Comparison of ENCODE assay signal across 8 cellular contexts in genomic region chr20:362271-363254, GRCh38. TPM values are rescaled to one million over a fixed set of nuclear protein-coding genes. Genes with fewer than 3 reads are reported as not detected.
DNase-seq lines count a peak whose midpoint lies in the region; ATAC-seq and TF ChIP-seq lines count a peak whose summit lies in the region.

No MANE protein-coding gene starts in this region.

- ATAC-seq in HG02642 (IDR thresholded peaks at IDR 0.05; ENCODE audit: poor library complexity, unreplicated experiment) (no peak), GM21619 (IDR thresholded peaks at IDR 0.05; ENCODE audit: unreplicated experiment) (no peak)

- H3K27ac ChIP-seq in OCI-LY7 (ENCODE audit: low read depth, low read length, poor library complexity, severe bottlenecking): peak overlapping the region; percentile 67
- H3K27ac ChIP-seq in adrenal gland: no peak overlapping the region

- H3K9me3 ChIP-seq in OCI-LY7 (ENCODE audit: low read length) (no peaks in the 10 kb centered on the region), adrenal gland (replicated peaks in 1 of 3) (no peaks in the 10 kb centered on the region)

- no peak for TF ChIP-seq POLR2A in adrenal gland (IDR thresholded peaks at IDR 0.05)

- 58 to 65% (median 64%) methylated on average over 10 to 13 of the region's 13 CpGs for WGBS in adrenal gland, 4 donors

- H3K79me2 ChIP-seq in OCI-LY7 (ENCODE audit: insufficient read depth, low read depth, low read length): no peaks in the 10 kb centered on the region

- H3K4me1 ChIP-seq in OCI-LY7 (ENCODE audit: insufficient read depth, low read length, poor library complexity, severe bottlenecking) (peaks cover 70% of the 10 kb centered on the region), adrenal gland (replicated peaks in 1 of 2) (peaks cover 0 to 6% of the 10 kb centered on the region in 2 donors)

- in situ Hi-C loops in Caki2 (cut with HindIII; ENCODE audit: low pct_unique_long_range_greater_than_20kb, low sequenced_read_pairs): no loop called here

- H3K4me3 ChIP-seq in OCI-LY7 (ENCODE audit: low read depth, low read length, poor library complexity, severe bottlenecking) (peak overlapping the region; percentile 40), adrenal gland (no peak overlapping the region)

- H3K4me2 ChIP-seq in OCI-LY7 (ENCODE audit: low read length): peak overlapping the region; percentile 80

- intact Hi-C loops in OCI-LY7 (cut with micrococcal nuclease; ENCODE audit: unreplicated experiment) (loop anchor here (1.0 kb wide), 2 partner anchors 18 to 46 kb away; partner anchors contain the start of genes RBCK1 and TRIB3), adrenal gland (cut with DNase I) (loop anchor here (5.0 kb wide), 2 partner anchors 70 to 105 kb away; no protein-coding TSS in a partner anchor)

- CTCF ChIA-PET in OCI-LY7 (lab: Charles Lee; ENCODE audit: unreplicated experiment): interaction anchor here (0.5 to 1.4 kb wide), 5 partner anchors 9 to 758 kb away, joined by 3 to 6 read pairs (median 4); no protein-coding TSS in a partner anchor

- DNase-seq in Caki2 (ENCODE audit: low read depth) (peak; percentile 99), HS-27A (ENCODE audit: low read depth) (peak; percentile 86), OCI-LY7 (ENCODE audit: low spot score) (peak; percentile 91), adrenal gland (peak; percentile 90 to 98 (median 97)), hepatic stellate cell (ENCODE audit: low spot score) (peak; percentile 77)
- DNase-seq in stimulated activated CD4-positive, alpha-beta T cell treated with anti-CD3 and anti-CD28 coated beads, Interleukin-2, amount 100 ng/mL, for 48 hours: peak; percentile 30 to 39

- POLR2A ChIA-PET in OCI-LY7 (lab: Charles Lee): interaction anchor here (0.7 to 4.9 kb wide), 12 partner anchors 10 to 182 kb away, joined by 3 to 49 read pairs (median 8); partner anchors contain the start of genes RBCK1 and TRIB3

- H3K36me3 ChIP-seq in OCI-LY7 (ENCODE audit: insufficient read depth, low read length) (no peaks in the 10 kb centered on the region), adrenal gland (replicated peaks in 1 of 2) (no peaks in the 10 kb centered on the region)

- no TSS peak for BruUV-seq in OCI-LY7 (replicated peaks; lab: Mats Ljungman, UMichigan)

- H4K20me1 ChIP-seq in OCI-LY7 (ENCODE audit: insufficient read depth, low read length): no peaks in the 10 kb centered on the region

- no peaks in the 10 kb centered on the region for H3K9me2 ChIP-seq in OCI-LY7 (ENCODE audit: insufficient read depth, low read length)

- peak; percentile 58 for TF ChIP-seq CTCF in OCI-LY7 (conservative IDR thresholded peaks at IDR 0.05; ENCODE audit: low read length)
- peak; percentile 30 to 88 (median 72) for TF ChIP-seq CTCF in adrenal gland (IDR thresholded peaks at IDR 0.05)

- no peaks in the 10 kb centered on the region for H3K27me3 ChIP-seq in adrenal gland

- H2AFZ ChIP-seq in OCI-LY7 (ENCODE audit: low read length): peak overlapping the region; percentile 69

RNA-seq across cellular contexts. Expression of gene NRSN2, which starts 15.7 kb away (rescaled TPM):
- total RNA-seq in Caki2 (2014; rRNA removed; shearing (Covaris generic); ENCODE audit: low replicate concordance): 0.74 and 5.3 TPM in 2 replicates
- total RNA-seq in OCI-LY7 (2014; rRNA removed; shearing (Covaris generic)): 0.32 and 0.49 TPM in 2 replicates
- total RNA-seq in OCI-LY7 (2022): 0.66 and 0.86 TPM in 2 replicates
- 100 to 1,000 TPM in 2 of 8 donors, 10 to 100 TPM in 6; 45.5 to 146 (median 82.1) TPM for total RNA-seq in adrenal gland
- 100 to 1,000 TPM in 2 of 3 donors, 10 to 100 TPM in 1; 70.0 to 263 (median 249) TPM for polyA plus RNA-seq in adrenal gland

RNA-seq across cellular contexts. Expression of gene TRIB3, which starts 18.0 kb away (rescaled TPM):
- total RNA-seq in Caki2 (2014; rRNA removed; shearing (Covaris generic); ENCODE audit: low replicate concordance): 170 and 190 TPM in 2 replicates
- total RNA-seq in OCI-LY7 (2014; rRNA removed; shearing (Covaris generic)): 87.2 and 114 TPM in 2 replicates
- total RNA-seq in OCI-LY7 (2022): 92.7 and 111 TPM in 2 replicates
- total RNA-seq in adrenal gland: 10 to 100 TPM in 4 of 8 donors, 1 to 10 TPM in 4; 6.4 to 39.7 (median 11.0) TPM
- 10 to 100 TPM in 1 of 3 donors, 1 to 10 TPM in 2; 4.3 to 10.8 (median 5.3) TPM for polyA plus RNA-seq in adrenal gland

RNA-seq across cellular contexts. Expression of gene SOX12, which starts 37.2 kb away (rescaled TPM):
- total RNA-seq in Caki2 (2014; rRNA removed; shearing (Covaris generic); ENCODE audit: low replicate concordance): 4.2 and 9.4 TPM in 2 replicates
- 12.9 and 16.4 TPM in 2 replicates for total RNA-seq in OCI-LY7 (2014; rRNA removed; shearing (Covaris generic))
- total RNA-seq in OCI-LY7 (2022) (43.8 and 46.6 TPM in 2 replicates), adrenal gland (10 to 100 TPM in 6 of 8 donors, 1 to 10 TPM in 2; 8.8 to 38.8 (median 13.9) TPM)
- 10 to 100 TPM in 1 of 3 donors, 1 to 10 TPM in 2; 2.0 to 12.8 (median 5.4) TPM for polyA plus RNA-seq in adrenal gland

RNA-seq across cellular contexts. Expression of gene RBCK1, which starts 45.5 kb away (rescaled TPM):
- total RNA-seq in Caki2 (2014; rRNA removed; shearing (Covaris generic); ENCODE audit: low replicate concordance): 245 and 298 TPM in 2 replicates
- 61.8 and 82.9 TPM in 2 replicates for total RNA-seq in OCI-LY7 (2014; rRNA removed; shearing (Covaris generic))
- total RNA-seq in OCI-LY7 (2022) (140 and 151 TPM in 2 replicates), adrenal gland (100 to 1,000 TPM in 6 of 8 donors, 10 to 100 TPM in 2; 79.4 to 163 (median 128) TPM)
- 100 to 1,000 TPM in 2 of 3 donors, 10 to 100 TPM in 1; 82.9 to 339 (median 253) TPM for polyA plus RNA-seq in adrenal gland

Comparison
In these comparisons a context has a peak if more than half of its experiments do, and no peak if none do; other contexts are left out.
1. DNase-seq: peak in every context shown above with its lines; median percentile 99 in Caki2; 97 in adrenal gland; 91 in OCI-LY7; 86 in HS-27A; 77 in hepatic stellate cell; 34 in stimulated activated CD4-positive, alpha-beta T cell treated with anti-CD3 and anti-CD28 coated beads, Interleukin-2, amount 100 ng/mL, for 48 hours.